In the genomic region with DNA sequence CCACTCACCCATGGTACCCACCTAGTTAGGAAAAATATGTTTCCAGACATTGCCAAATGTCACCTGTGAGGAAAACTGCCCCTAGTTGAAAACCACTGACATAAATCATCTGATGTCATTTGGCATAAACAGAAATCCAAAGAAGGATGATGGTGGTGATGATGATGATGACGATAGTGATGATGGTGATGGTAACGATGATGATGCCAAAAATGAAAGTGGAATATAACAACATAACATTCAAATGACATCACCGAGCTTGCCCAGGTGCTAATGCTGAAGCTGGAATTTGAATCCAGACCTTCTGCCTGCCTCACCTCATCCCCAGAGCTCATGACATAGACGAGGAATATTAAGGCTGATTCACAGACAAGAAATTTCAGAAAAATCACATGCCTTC, we compare ENCODE assay signal across 11 cellular contexts.
"Had no signal": no experiment of that assay in that cellular context is flagged by ENCODE, and none has a peak within 500 bp of the region (broad histone marks: within the 10 kb centered on the region; RNA-seq: fewer than 3 reads in every experiment).

No MANE protein-coding gene starts in this region.

- H3K9me3 ChIP-seq: HAP-1 had no signal

- H2AFZ ChIP-seq: GM23248, GM23338 had no signal

- H3K27ac ChIP-seq: GM23248 had no signal

- H3K36me3 ChIP-seq: HAP-1 had no signal

- H3K4me3 ChIP-seq: GM23248, GM23338, HAP-1 had no signal

- H3K9ac ChIP-seq: GM23248 had no signal

- H3K4me2 ChIP-seq: GM23338 had no signal

- DNase-seq: GM23248, GOT3, H7, H9, HCEC 1CT, HFFc6 had no signal

- H3K4me1 ChIP-seq: HAP-1 had no signal

- ATAC-seq: GM23338, HCT116 had no signal

- FAIRE-seq: H1, H54 had no signal
